ENCODE assay signal across 15 cellular contexts in genomic region chr12:52156310-52156709, GRCh38. TPM values are rescaled to one million over a fixed set of nuclear protein-coding genes. Genes with fewer than 3 reads are reported as not detected.
DNase-seq lines count a peak whose midpoint lies in the region; ATAC-seq and TF ChIP-seq lines count a peak whose summit lies in the region.
"Had no signal": no experiment of that assay in that cellular context is flagged by ENCODE, and none has a peak within 500 bp of the region (broad histone marks: within the 10 kb centered on the region; RNA-seq: fewer than 3 reads in every experiment).

No MANE protein-coding gene starts in this region.

- peaks cover 10 to 31% (median 23%) of the 10 kb centered on the region in 4 donors for H3K4me1 Mint-ChIP-seq in naive thymus-derived CD8-positive, alpha-beta T cell

- TF ChIP-seq POLR2A in breast epithelium (IDR thresholded peaks at IDR 0.05), result no peak

- POLR2A ChIA-PET in naive thymus-derived CD8-positive, alpha-beta T cell (lab: Charles Lee), result no interaction called here

- no peaks in the 10 kb centered on the region for H3K27me3 ChIP-seq in breast epithelium

- peak overlapping the region; percentile 88 to 100 for H3K27ac ChIP-seq in breast epithelium
- H3K27ac ChIP-seq: psoas muscle had no signal

- no peak overlapping the region for H3K4me3 ChIP-seq in breast epithelium
- H3K4me3 ChIP-seq: psoas muscle, smooth muscle cell, upper lobe of right lung had no signal

- no peaks in the 10 kb centered on the region for H3K9me3 Mint-ChIP-seq in naive thymus-derived CD8-positive, alpha-beta T cell
- H3K9me3 Mint-ChIP-seq: activated CD4-positive, alpha-beta T cell treated with anti-CD3 and anti-CD28 coated beads, Interleukin-2, amount 10 ng/mL, durations not matched to agents 24 days and 14 days; central memory CD8-positive, alpha-beta T cell had no signal

- peaks cover 5 to 7% of the 10 kb centered on the region in 2 donors for H3K4me1 ChIP-seq in breast epithelium

- 0 out of 2 replicates have a peak, but pooled peaks have one; percentile 9 for TF ChIP-seq EP300 in Ishikawa (IDR thresholded peaks at IDR 0.05; ENCODE audit: borderline replicate concordance)

- no peak for ATAC-seq in naive thymus-derived CD8-positive, alpha-beta T cell
- no peak for ATAC-seq in GM18870 (IDR thresholded peaks at IDR 0.05; ENCODE audit: unreplicated experiment)
- ATAC-seq in GM19397 (IDR thresholded peaks at IDR 0.05; ENCODE audit: unreplicated experiment), result no peak

- H3K27me3 Mint-ChIP-seq in naive thymus-derived CD8-positive, alpha-beta T cell, result peaks cover 2 to 8% (median 7%) of the 10 kb centered on the region in 5 donors

- no peaks in the 10 kb centered on the region for H3K9me3 ChIP-seq in breast epithelium
- H3K9me3 ChIP-seq: psoas muscle, upper lobe of right lung had no signal

- no peaks in the 10 kb centered on the region for H3K36me3 Mint-ChIP-seq in naive thymus-derived CD8-positive, alpha-beta T cell

- DNase-seq in EL, result peak; percentile 52
- DNase-seq in breast epithelium (ENCODE audit: low spot score in 2 of 2), result no peak
- no peak for DNase-seq in naive thymus-derived CD8-positive, alpha-beta T cell
- DNase-seq in activated CD8-positive, alpha-beta memory T cell treated with anti-CD3 and anti-CD28 coated beads, Interleukin-2, amount 50 U/mL, for 48 hours, result no peak
- no peak for DNase-seq in RPMI8226
- DNase-seq: NCI-H524 treated with DMSO at 0.1 percent for 48 hours had no signal

- no peaks in the 10 kb centered on the region for H3K36me3 ChIP-seq in breast epithelium
- H3K36me3 ChIP-seq: upper lobe of right lung had no signal

- H3K27ac Mint-ChIP-seq in naive thymus-derived CD8-positive, alpha-beta T cell, result peak overlapping the region in 6 of 10 donors; percentile 53 to 94 (median 84)

- H3K4me3 Mint-ChIP-seq in naive thymus-derived CD8-positive, alpha-beta T cell, result peak overlapping the region in 1 of 10 donors; percentile 2
- H3K4me3 Mint-ChIP-seq: activated CD4-positive, alpha-beta T cell treated with anti-CD3 and anti-CD28 coated beads, Interleukin-2, amount 10 ng/mL, durations not matched to agents 24 days and 14 days; central memory CD8-positive, alpha-beta T cell had no signal

- no peak for TF ChIP-seq CTCF in breast epithelium (IDR thresholded peaks at IDR 0.05)

- intact Hi-C loops in breast epithelium (cut with DNase I; ENCODE audit: low total_unique reads), result loop anchor here (5.0 kb wide), 1 partner anchor 171 kb away; no protein-coding TSS in a partner anchor

- TF ChIP-seq RAD21 in Ishikawa (IDR thresholded peaks at IDR 0.05; ENCODE audit: low read depth), result no peak

TF ChIP-seq in Ishikawa, 13 proteins besides CTCF, POLR2A, EP300 and RAD21:
- TF ChIP-seq NFIC (IDR thresholded peaks at IDR 0.05) (no peak), CREB1 (IDR thresholded peaks at IDR 0.05; ENCODE audit: low read depth) (no peak), EGR1 (IDR thresholded peaks at IDR 0.05) (no peak), FOXM1 (IDR thresholded peaks at IDR 0.05; ENCODE audit: borderline replicate concordance, low read depth) (no peak), CEBPB (IDR thresholded peaks at IDR 0.05) (no peak), USF1 (IDR thresholded peaks at IDR 0.05) (no peak), TAF1 (IDR thresholded peaks at IDR 0.05; ENCODE audit: low read depth) (no peak)

RNA-seq across cellular contexts. Expression of gene KRT80, which starts 35.5 kb away (rescaled TPM):
- total RNA-seq in breast epithelium, result 1 to 10 TPM in 2 of 3 donors, not detected in 1; 2.9 to 9.8 TPM
- not detected for total RNA-seq in naive thymus-derived CD8-positive, alpha-beta T cell
- not detected for polyA plus RNA-seq in naive thymus-derived CD8-positive, alpha-beta T cell
- total RNA-seq: activated CD4-positive, alpha-beta T cell treated with anti-CD3 and anti-CD28 coated beads, Interleukin-2, amount 10 ng/mL, durations not matched to agents 24 days and 14 days had no signal
- polyA plus RNA-seq: neural cell had no signal
